ENCODE assay signal across 20 cellular contexts in genomic region chr14:81366259-81366658, GRCh38. TPM values are rescaled to one million over a fixed set of nuclear protein-coding genes. Genes with fewer than 3 reads are reported as not detected.
A peak's percentile ranks its signal among the peaks of the same experiment; 100 is the strongest.
DNase-seq lines count a peak whose midpoint lies in the region; ATAC-seq and TF ChIP-seq lines count a peak whose summit lies in the region.
"Had no signal": no experiment of that assay in that cellular context is flagged by ENCODE, and none has a peak within 500 bp of the region (broad histone marks: within the 10 kb centered on the region; RNA-seq: fewer than 3 reads in every experiment).

No MANE protein-coding gene starts in this region.

- intact Hi-C loops in CD4-positive, alpha-beta T cell (cut with DNase I, micrococcal nuclease), result no loop called here

- no peak for TF ChIP-seq CTCF in CD4-positive, alpha-beta T cell (IDR thresholded peaks at IDR 0.05)

- no peak overlapping the region for H4K8ac ChIP-seq in neuronal stem cell (ENCODE audit: low read depth, low read length)

- no peak overlapping the region for H2BK5ac ChIP-seq in neuronal stem cell (ENCODE audit: low read length)

- H3K27me3 ChIP-seq in GM23248 (replicated peaks; ENCODE audit: insufficient read depth) (peaks cover 5% of the 10 kb centered on the region; the same call in 1 of the 2 replicates), neuronal stem cell (ENCODE audit: control insufficient read depth in 3 of 3, insufficient read depth in 3 of 3, low read depth in 1 of 3, low read length in 3 of 3) (no peaks in the 10 kb centered on the region)
- H3K27me3 ChIP-seq in CD4-positive, alpha-beta T cell (ENCODE audit: control insufficient read depth, insufficient read depth, low read length), result no peaks in the 10 kb centered on the region
- H3K27me3 ChIP-seq: Peyer's patch, right atrium auricular region had no signal

- H3F3A ChIP-seq in GM23248 (ENCODE audit: insufficient read depth), result no peaks in the 10 kb centered on the region

- H3K4me3 Mint-ChIP-seq in CD4-positive, alpha-beta T cell, result no peak overlapping the region
- H3K4me3 Mint-ChIP-seq: B cell; central memory CD8-positive, alpha-beta T cell; immature natural killer cell had no signal

- H3K9ac ChIP-seq in GM23248 (no peak overlapping the region), neuronal stem cell (ENCODE audit: low read depth, low read length, poor library complexity) (peak overlapping the region; percentile 53)

- H3K79me2 ChIP-seq in GM23248 (ENCODE audit: insufficient read depth), result no peaks in the 10 kb centered on the region

- H3K4me1 Mint-ChIP-seq in CD4-positive, alpha-beta T cell (ENCODE audit: low read depth), result no peaks in the 10 kb centered on the region
- H3K4me1 Mint-ChIP-seq: B cell; central memory CD8-positive, alpha-beta T cell; immature natural killer cell had no signal

- H4K20me1 ChIP-seq in GM23248 (ENCODE audit: insufficient read depth), result no peaks in the 10 kb centered on the region

- POLR2A ChIA-PET in CD4-positive, alpha-beta T cell (lab: Charles Lee), result no interaction called here

- H3K18ac ChIP-seq in neuronal stem cell (ENCODE audit: low read length), result peak overlapping the region; percentile 68

- H2AFZ ChIP-seq in GM23248, result no peak overlapping the region
- H2AFZ ChIP-seq in neuronal stem cell (ENCODE audit: low read length), result no peak overlapping the region

- no peak overlapping the region for H2BK120ac ChIP-seq in neuronal stem cell (ENCODE audit: low read depth, low read length)

- H3K36me3 ChIP-seq in GM23248 (ENCODE audit: low read depth) (no peaks in the 10 kb centered on the region), neuronal stem cell (replicated peaks in 1 of 2; ENCODE audit: control insufficient read depth in 2 of 2, insufficient read depth in 2 of 2, low read length in 2 of 2) (peaks cover 2 to 56% of the 10 kb centered on the region in 2 donors)
- H3K36me3 ChIP-seq: Peyer's patch, right atrium auricular region had no signal

- no peak overlapping the region for H3K14ac ChIP-seq in neuronal stem cell (ENCODE audit: low read length)

- no peak overlapping the region for H4K91ac ChIP-seq in neuronal stem cell (ENCODE audit: low read depth, low read length, poor library complexity)

- in situ Hi-C loops in GM23248 (cut with MboI), result no loop called here

- H2BK15ac ChIP-seq in neuronal stem cell (ENCODE audit: low read length), result no peak overlapping the region

- CTCF ChIA-PET in CD4-positive, alpha-beta T cell (lab: Charles Lee), result no interaction called here

- H3K4ac ChIP-seq in neuronal stem cell (ENCODE audit: low read length), result no peak overlapping the region

- H3K9me3 ChIP-seq in GM23248 (ENCODE audit: low read depth) (no peaks in the 10 kb centered on the region), neuronal stem cell (replicated peaks in 1 of 2; ENCODE audit: control insufficient read depth in 2 of 2, insufficient read depth in 1 of 2, low read depth in 1 of 2, low read length in 2 of 2) (peaks cover 0 to 2% of the 10 kb centered on the region in 2 donors)
- no peaks in the 10 kb centered on the region for H3K9me3 ChIP-seq in CD4-positive, alpha-beta T cell (ENCODE audit: control insufficient read depth, low read length)
- H3K9me3 ChIP-seq: Peyer's patch, right atrium auricular region had no signal

- H3K27me3 Mint-ChIP-seq in CD4-positive, alpha-beta T cell, result peaks cover 25% of the 10 kb centered on the region

- no peak overlapping the region for H3K4me2 ChIP-seq in GM23248 (ENCODE audit: unreplicated experiment)
- H3K4me2 ChIP-seq in neuronal stem cell (ENCODE audit: insufficient read depth, low read length, poor library complexity, severe bottlenecking), result no peak overlapping the region

- no peaks in the 10 kb centered on the region for H3K4me1 ChIP-seq in GM23248 (ENCODE audit: insufficient read depth)
- H3K4me1 ChIP-seq in neuronal stem cell (ENCODE audit: control insufficient read depth in 2 of 2, insufficient read depth in 1 of 2, low read depth in 1 of 2, low read length in 2 of 2), result peaks cover 5 to 8% of the 10 kb centered on the region in 2 donors
- H3K4me1 ChIP-seq: Peyer's patch, right atrium auricular region had no signal

- no peaks in the 10 kb centered on the region for H3K79me1 ChIP-seq in neuronal stem cell (ENCODE audit: low read depth, low read length)

- H3K4me3 ChIP-seq in GM23248 (no peak overlapping the region), neuronal stem cell (ENCODE audit: low read length in 2 of 2) (no peak overlapping the region)
- H3K4me3 ChIP-seq: Peyer's patch, right atrium auricular region had no signal

- no peak overlapping the region for H3K27ac Mint-ChIP-seq in CD4-positive, alpha-beta T cell
- H3K27ac Mint-ChIP-seq: B cell, immature natural killer cell had no signal

- no peaks in the 10 kb centered on the region for H3K36me3 Mint-ChIP-seq in CD4-positive, alpha-beta T cell (ENCODE audit: low read depth)
- H3K36me3 Mint-ChIP-seq: immature natural killer cell had no signal

- WGBS in GM23248 (ENCODE audit: low coverage in 1 of 2, low lambda C conversion rate in 2 of 2, missing lambda C conversion rate in 2 of 2), 2 experiments, result 7% methylated on average over 6 of the region's 6 CpGs
- WGBS in neuronal stem cell (ENCODE audit: extremely low coverage in 2 of 2, insufficient read length in 2 of 2, insufficient replicate concordance in 1 of 2), 2 donors, result no CpG with 5 or more reads among the region's 6 CpGs

- H3K27ac ChIP-seq in GM23248 (no peak overlapping the region), neuronal stem cell (replicated peaks; ENCODE audit: low read length) (no peak overlapping the region)
- H3K27ac ChIP-seq in CD4-positive, alpha-beta T cell (ENCODE audit: low read depth, low read length), result no peak overlapping the region
- H3K27ac ChIP-seq: Peyer's patch, right atrium auricular region had no signal

- H3K23ac ChIP-seq in neuronal stem cell (ENCODE audit: low read depth, low read length, poor library complexity), result no peak overlapping the region

- H3K9me3 Mint-ChIP-seq in CD4-positive, alpha-beta T cell, result no peaks in the 10 kb centered on the region
- H3K9me3 Mint-ChIP-seq: central memory CD8-positive, alpha-beta T cell; immature natural killer cell had no signal

- H2BK12ac ChIP-seq in neuronal stem cell (ENCODE audit: low read length), result no peak overlapping the region

- no peak overlapping the region for H2AK5ac ChIP-seq in neuronal stem cell (ENCODE audit: low read depth, low read length)

- no peaks in the 10 kb centered on the region for H3K9me2 ChIP-seq in GM23248 (ENCODE audit: insufficient read depth)

- DNase-seq in GM23248 (peak; percentile 1), RPMI7951 (ENCODE audit: low read depth) (peak; percentile 11), neuronal stem cell (ENCODE audit: low spot score) (no peak), NCI-H2081 treated with DMSO at 0.1 percent for 48 hours (lab: John Stamatoyannopoulos, UW) (no peak), H4 (ENCODE audit: low spot score) (no peak)
- no peak for DNase-seq in CD4-positive, alpha-beta T cell
- DNase-seq: activated CD4-positive, alpha-beta T cell treated with anti-CD3 and anti-CD28 coated beads, Interleukin-2, amount 50 U/mL, for 4 hours; activated gamma-delta T cell treated with Interleukin-2 at 50 U/mL for 16 hours; erythroblast; GOT3; immature natural killer cell; Peyer's patch; stimulated activated CD4-positive, alpha-beta T cell treated with anti-CD3 and anti-CD28 coated beads, Interleukin-4, amount 100 ng/mL, for 4 hours; stimulated activated naive CD8-positive, alpha-beta T cell treated with anti-CD3 and anti-CD28 coated beads, Interleukin-15, Interleukin-2, amounts not matched to agents 100 U/mL and 50 U/mL, for 24 hours had no signal

- ATAC-seq in esophagus mucosa, result peak; percentile 91
- no peak for ATAC-seq in GM19035 (IDR thresholded peaks at IDR 0.05; ENCODE audit: unreplicated experiment)
- no peak for ATAC-seq in CD4-positive, alpha-beta T cell (ENCODE audit: poor library complexity)
- ATAC-seq: stimulated activated naive CD8-positive, alpha-beta T cell treated with anti-CD3 and anti-CD28 coated beads, Interleukin-15, Interleukin-2, amounts not matched to agents 100 U/mL and 50 U/mL, for 24 hours had no signal

RNA-seq across cellular contexts. Expression of gene STON2, which starts 33.9 kb away (rescaled TPM):
- not detected in 2 replicates for total RNA-seq in GM23248 (2014; rRNA removed; shearing (Covaris generic))
- 0.14 TPM in 1 of 2 replicates, not detected in the other for polyA plus RNA-seq in GM23248 (2016; fragmentation: Nextera tagmentation; extraction: Ambion mirVana)
- 0.49 and 1.6 TPM in 2 replicates for total RNA-seq in RPMI7951 (2014; rRNA removed; shearing (Covaris generic))
- 54.0 TPM for total RNA-seq in esophagus mucosa
- 4.6 TPM for polyA plus RNA-seq in neuronal stem cell (2013, experiment 1 of 2)
- 4.7 TPM for polyA plus RNA-seq in neuronal stem cell (2013, experiment 2 of 2)
- not detected for total RNA-seq in CD4-positive, alpha-beta T cell
- total RNA-seq in H4 (2014; rRNA removed; shearing (Covaris generic)), result 6.3 and 6.9 TPM in 2 replicates
- total RNA-seq: B cell; T-helper 2 cell treated with Interferon-gamma antibody and Interleukin-4, amounts not matched to agents 100 ng/mL and 5 ng/mL, for 36 hours had no signal

Comparison
In these comparisons a context has a peak if more than half of its experiments do, and no peak if none do; other contexts are left out.
1. DNase-seq: peak in GM23248 (single experiment) and RPMI7951 (single experiment); none in neuronal stem cell (single experiment), NCI-H2081 treated with DMSO at 0.1 percent for 48 hours (single experiment), CD4-positive, alpha-beta T cell (0 of 10) and H4 (single experiment).